In genomic region chr22:30754971-30755759, GRCh38 we compare ENCODE assay signal across 8 cellular contexts.
DNase-seq lines count a peak whose midpoint lies in the region; ATAC-seq, FAIRE-seq and TF ChIP-seq lines count a peak whose summit lies in the region.

No MANE protein-coding gene starts in this region.

- DNase-seq in H54 (ENCODE audit: insufficient read length, low spot score) = peak; percentile 45
- DNase-seq in NCI-H82 treated with DMSO at 0.1 percent for 48 hours (lab: John Stamatoyannopoulos, UW; ENCODE audit: unreplicated experiment) = peak; percentile 50
- peak; percentile 24 for DNase-seq in activated T-cell treated with anti-CD3 and anti-CD28 coated beads for 4 hours
- DNase-seq in fibroblast of mammary gland (ENCODE audit: low read depth) = peak; percentile 85
- peak; percentile 26 for DNase-seq in neural crest cell (ENCODE audit: low read depth, low spot score)
- peak in 1 of 2 donors; percentile 43 for DNase-seq in tibial nerve (ENCODE audit: low spot score in 2 of 2)

- no peak overlapping the region for H3K4me3 ChIP-seq in fibroblast of mammary gland (ENCODE audit: control insufficient read depth, low read depth, low read length)
- H3K4me3 ChIP-seq in tibial nerve = no peak overlapping the region

- no peak overlapping the region for H3K27ac Mint-ChIP-seq in neural crest cell (ENCODE audit: unreplicated experiment)

- TF ChIP-seq CTCF in C4-2B (conservative IDR thresholded peaks at IDR 0.05) = peak; percentile 63
- TF ChIP-seq CTCF in fibroblast of mammary gland (conservative IDR thresholded peaks at IDR 0.05; ENCODE audit: control insufficient read depth, insufficient read depth, low read depth, low read length) = peak; percentile 85
- TF ChIP-seq CTCF in neural crest cell (conservative IDR thresholded peaks at IDR 0.05) = peak; percentile 79
- peak; percentile 44 to 70 (median 49) for TF ChIP-seq CTCF in tibial nerve (IDR thresholded peaks at IDR 0.05)

- ATAC-seq in GM21381 (IDR thresholded peaks at IDR 0.05; ENCODE audit: unreplicated experiment) = no peak

- peak; percentile 11 for FAIRE-seq in H54 (lab: Jason Lieb, UNC)

- 55% methylated on average over 8 of the region's 8 CpGs for WGBS in tibial nerve, 2 donors

- TF ChIP-seq POLR2A in H54 (IDR thresholded peaks at IDR 0.05; ENCODE audit: low read depth, low read length) = no peak
- TF ChIP-seq POLR2A in tibial nerve (IDR thresholded peaks at IDR 0.05) = no peak

- no peak for TF ChIP-seq EP300 in tibial nerve (IDR thresholded peaks at IDR 0.05)

- no peaks in the 10 kb centered on the region for H3K36me3 ChIP-seq in tibial nerve

- H3K4me3 Mint-ChIP-seq in neural crest cell = no peak overlapping the region

- H3K9me3 Mint-ChIP-seq in neural crest cell = no peaks in the 10 kb centered on the region

- no peaks in the 10 kb centered on the region for H3K27me3 Mint-ChIP-seq in neural crest cell (ENCODE audit: low read depth)

- no peaks in the 10 kb centered on the region for H3K4me1 Mint-ChIP-seq in neural crest cell

- H3K36me3 Mint-ChIP-seq in neural crest cell (ENCODE audit: low read depth) = no peaks in the 10 kb centered on the region

- peaks cover 0 to 9% (median 0%) of the 10 kb centered on the region in 4 donors for H3K4me1 ChIP-seq in tibial nerve

- H3K9me3 ChIP-seq in tibial nerve = no peaks in the 10 kb centered on the region

- H3K27ac ChIP-seq in C4-2B (peak overlapping the region; percentile 70; the same call in 1 of the 2 replicates), tibial nerve (no peak overlapping the region)

- H3K27me3 ChIP-seq in tibial nerve = no peaks in the 10 kb centered on the region
